ENCODE assay signal across 15 cellular contexts in the genomic region with DNA sequence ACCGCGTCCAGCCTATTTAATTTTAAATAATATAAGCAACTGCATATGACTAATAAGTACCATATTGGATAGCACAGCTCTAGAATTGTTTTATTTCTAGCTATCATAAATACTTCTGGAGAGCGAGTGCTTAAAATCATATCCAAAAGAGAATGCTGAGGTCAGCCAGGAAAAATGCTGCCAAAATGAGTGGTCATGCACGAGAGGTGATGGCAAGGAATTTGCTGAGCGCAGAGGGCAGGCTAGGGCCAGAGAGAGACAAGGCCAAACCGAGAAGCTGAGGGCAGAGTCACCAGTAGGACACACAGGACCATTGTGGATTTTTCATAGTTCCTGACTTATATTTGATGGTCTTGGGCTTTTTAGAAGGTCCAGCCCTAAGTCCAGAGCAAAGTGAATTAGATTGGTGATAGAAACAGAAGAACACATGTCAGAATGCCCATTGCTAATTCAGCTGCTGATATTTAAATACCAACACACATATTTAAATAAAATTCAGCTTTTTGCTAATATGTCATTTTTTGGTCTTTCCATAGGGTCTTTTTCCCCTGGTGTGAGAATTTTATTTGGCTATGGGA. TPM values are rescaled to one million over a fixed set of nuclear protein-coding genes. Genes with fewer than 3 reads are reported as not detected.
DNase-seq lines count a peak whose midpoint lies in the region; ATAC-seq and TF ChIP-seq lines count a peak whose summit lies in the region.
"Had no signal": no experiment of that assay in that cellular context is flagged by ENCODE, and none has a peak within 500 bp of the region (broad histone marks: within the 10 kb centered on the region; RNA-seq: fewer than 3 reads in every experiment).

No MANE protein-coding gene starts in this region.

- H3K14ac ChIP-seq in IMR-90 (replicated peaks; ENCODE audit: low read depth, low read length): no peak overlapping the region

- no peak overlapping the region for H4K5ac ChIP-seq in IMR-90 (ENCODE audit: low read depth, low read length)

- H3K36me3 ChIP-seq in IMR-90 (ENCODE audit: control insufficient read depth, insufficient read depth, low read length) (no peaks in the 10 kb centered on the region), ectodermal cell (ENCODE audit: control insufficient read depth, insufficient read depth, low read length) (no peaks in the 10 kb centered on the region), thyroid gland (no peaks in the 10 kb centered on the region)
- H3K36me3 ChIP-seq: BLaER1 had no signal

- H3K4me3 ChIP-seq in IMR-90 (ENCODE audit: insufficient read depth, low read depth, low read length): no peak overlapping the region
- no peak overlapping the region for H3K4me3 ChIP-seq in ectodermal cell (ENCODE audit: insufficient read depth, low read depth, low read length)
- no peak overlapping the region for H3K4me3 ChIP-seq in thyroid gland (replicated peaks in 1 of 3)
- H3K4me3 ChIP-seq: BLaER1, GM12878 had no signal

- no peak overlapping the region for H2BK15ac ChIP-seq in IMR-90 (ENCODE audit: low read depth, low read length)

- no peak for TF ChIP-seq POLR2A in IMR-90 (IDR thresholded peaks at IDR 0.05; ENCODE audit: low read depth, low read length)
- peak in 1 of 2 donors; percentile 23 for TF ChIP-seq POLR2A in thyroid gland (IDR thresholded peaks at IDR 0.05)

- H2AK9ac ChIP-seq in IMR-90 (replicated peaks; ENCODE audit: low read depth, low read length, poor library complexity): no peak overlapping the region

- no peak overlapping the region for H2BK20ac ChIP-seq in IMR-90 (ENCODE audit: low read depth, low read length)

- TF ChIP-seq RAD21 in IMR-90 (IDR thresholded peaks at IDR 0.05; ENCODE audit: low read length): no peak

- H2BK5ac ChIP-seq in IMR-90 (ENCODE audit: low read depth, low read length, poor library complexity, severe bottlenecking): no peak overlapping the region

- H3K27me3 ChIP-seq in IMR-90 (ENCODE audit: control insufficient read depth, insufficient read depth, low read length) (peaks cover 2% of the 10 kb centered on the region; the same call in 1 of the 2 replicates), ectodermal cell (ENCODE audit: control insufficient read depth, insufficient read depth, low read length, poor library complexity, severe bottlenecking) (no peaks in the 10 kb centered on the region), layer of hippocampus (ENCODE audit: control insufficient read depth, insufficient read depth, low read length) (no peaks in the 10 kb centered on the region), thyroid gland (no peaks in the 10 kb centered on the region)
- H3K27me3 ChIP-seq: BLaER1 had no signal

- H3K18ac ChIP-seq in IMR-90 (ENCODE audit: low read depth, low read length): no peak overlapping the region

- no peak overlapping the region for H3K56ac ChIP-seq in IMR-90 (ENCODE audit: extremely low read depth, insufficient read depth, low read length)

- WGBS in IMR-90 (ENCODE audit: extremely low coverage in 2 of 2, insufficient read length in 1 of 2), 2 experiments: 70% methylated on average over 2 of the region's 6 CpGs; no CpG with 5 or more reads in 1 of the 2 experiments
- WGBS in ectodermal cell, 2 experiments: 75 to 82% methylated on average over 4 to 6 of the region's 6 CpGs
- 42 to 52% methylated on average over 6 of the region's 6 CpGs for WGBS in thyroid gland, 2 donors

- H4K8ac ChIP-seq in IMR-90 (ENCODE audit: low read depth in 2 of 2, low read length in 2 of 2): no peak overlapping the region

- no peak overlapping the region for H3K23ac ChIP-seq in IMR-90 (ENCODE audit: low read depth, low read length)

- no peak overlapping the region for H4K91ac ChIP-seq in IMR-90 (ENCODE audit: insufficient read depth, low read depth, low read length)

- no peaks in the 10 kb centered on the region for H3K79me1 ChIP-seq in IMR-90 (ENCODE audit: low read depth in 1 of 2, low read length in 2 of 2)

- no peak overlapping the region for H2AK5ac ChIP-seq in IMR-90 (ENCODE audit: low read depth, low read length)

- no TSS peak for BruUV-seq in IMR-90 (replicated peaks; lab: Mats Ljungman, UMichigan)

- no peak overlapping the region for H3K9ac ChIP-seq in IMR-90 (ENCODE audit: low read depth, low read length)
- H3K9ac ChIP-seq: BLaER1 had no signal

- peak overlapping the region; percentile 47 for H2AFZ ChIP-seq in IMR-90 (replicated peaks; ENCODE audit: low read length, poor library complexity)

- POLR2A ChIA-PET in IMR-90 (lab: Charles Lee; ENCODE audit: unreplicated experiment): no interaction called here

- intact Hi-C loops in IMR-90 (cut with micrococcal nuclease): no loop called here
- intact Hi-C loops in thyroid gland (cut with DNase I): no loop called here
- intact Hi-C loops in posterior cingulate gyrus (cut with DNase I): no loop called here

- no peaks in the 10 kb centered on the region; the same call in 1 of the 2 replicates for H3K9me1 ChIP-seq in IMR-90 (ENCODE audit: insufficient read depth, low read length)

- peaks cover 3% of the 10 kb centered on the region; the same call in 1 of the 2 replicates for H3K4me1 ChIP-seq in IMR-90 (ENCODE audit: control insufficient read depth, insufficient read depth, low read length)
- H3K4me1 ChIP-seq in ectodermal cell (ENCODE audit: control insufficient read depth, insufficient read depth, low read length): peaks cover 37% of the 10 kb centered on the region
- peaks cover 0 to 7% of the 10 kb centered on the region in 2 donors for H3K4me1 ChIP-seq in thyroid gland

- dilution Hi-C loops in IMR-90 (cut with HindIII; ENCODE audit: low sequenced_read_pairs, unreplicated experiment): no loop called here

- H2BK120ac ChIP-seq in IMR-90 (ENCODE audit: low read depth, low read length): no peak overlapping the region

- H3K27ac ChIP-seq in IMR-90 (ENCODE audit: insufficient read depth, low read length) (no peak overlapping the region), ectodermal cell (ENCODE audit: insufficient read depth, low read depth, low read length, poor library complexity, severe bottlenecking) (peak overlapping the region; percentile 93), layer of hippocampus (ENCODE audit: low read depth, low read length) (peak overlapping the region; percentile 54), thyroid gland (peak overlapping the region in 1 of 3 donors; percentile 55)
- H3K27ac ChIP-seq: BLaER1 had no signal

- peak; percentile 27 for DNase-seq in IMR-90
- peak; percentile 76 to 85 for DNase-seq in thyroid gland
- DNase-seq in posterior cingulate gyrus: no peak
- DNase-seq: activated CD4-positive, alpha-beta T cell treated with anti-CD3 and anti-CD28 coated beads for 4 hours; activated CD8-positive, alpha-beta memory T cell treated with anti-CD3 and anti-CD28 coated beads, Interleukin-2, amount 10 ng/mL, durations not matched to agents 7 days and 5 days; GF-D8; NCI-H1694; NCI-H2227 treated with DMSO at 0.1 percent for 48 hours; stimulated activated CD4-positive, alpha-beta T cell treated with anti-CD3 and anti-CD28 coated beads, Interleukin-2, amount 100 ng/mL, for 48 hours had no signal

- H3K4me2 ChIP-seq in IMR-90 (ENCODE audit: low read depth, low read length): no peak overlapping the region
- H3K4me2 ChIP-seq: BLaER1 had no signal

- no peaks in the 10 kb centered on the region for H4K20me1 ChIP-seq in IMR-90 (ENCODE audit: insufficient read depth, low read length)
- H4K20me1 ChIP-seq: BLaER1 had no signal

- TF ChIP-seq CTCF in IMR-90 (conservative IDR thresholded peaks at IDR 0.05; ENCODE audit: low read depth, low read length) (no peak), thyroid gland (IDR thresholded peaks at IDR 0.05) (peak in 1 of 6 experiments; percentile 18)

- no peaks in the 10 kb centered on the region for H3K9me3 ChIP-seq in IMR-90 (ENCODE audit: control insufficient read depth, insufficient read depth, low read length)
- no peaks in the 10 kb centered on the region for H3K9me3 ChIP-seq in ectodermal cell (ENCODE audit: control insufficient read depth, low read length)
- no peaks in the 10 kb centered on the region for H3K9me3 ChIP-seq in thyroid gland
- H3K9me3 ChIP-seq: BLaER1 had no signal

- peak; percentile 53 for ATAC-seq in IMR-90 (ENCODE audit: low read depth)
- ATAC-seq in GM18520 (IDR thresholded peaks at IDR 0.05; ENCODE audit: unreplicated experiment): no peak
- no peak for ATAC-seq in SK-N-SH treated with all-trans-retinoic acid at 6 μM for 48 hours
- ATAC-seq: activated CD8-positive, alpha-beta memory T cell treated with anti-CD3 and anti-CD28 coated beads, Interleukin-2, amount 10 ng/mL, durations not matched to agents 7 days and 5 days; GM12878 had no signal

- in situ Hi-C loops in IMR-90 (cut with MboI; ENCODE audit: low sequenced_read_pairs): no loop called here

- CTCF ChIA-PET in IMR-90 (lab: Yijun Ruan, JAX): no interaction called here

- no peak overlapping the region for H3K4ac ChIP-seq in IMR-90 (ENCODE audit: low read depth, low read length)

TF ChIP-seq in IMR-90, 13 proteins besides CTCF, POLR2A, EP300 and RAD21:
- TF ChIP-seq CHD1 (IDR thresholded peaks at IDR 0.05; ENCODE audit: low read depth, low read length) (no peak), BHLHE40 (IDR thresholded peaks at IDR 0.05; ENCODE audit: low read depth, low read length) (peak; percentile 35; the same call in 1 of the 2 replicates)

TF ChIP-seq in SK-N-SH treated with all-trans-retinoic acid at 6 μM for 48 hours, 23 proteins besides CTCF, POLR2A, EP300 and RAD21 (continues in another document):
- TF ChIP-seq ESRRG (CRISPR knock-in tag; IDR thresholded peaks at IDR 0.05) (no peak), GLIS3 (CRISPR knock-in tag; IDR thresholded peaks at IDR 0.05) (no peak)
- TF ChIP-seq, protein P1, sequence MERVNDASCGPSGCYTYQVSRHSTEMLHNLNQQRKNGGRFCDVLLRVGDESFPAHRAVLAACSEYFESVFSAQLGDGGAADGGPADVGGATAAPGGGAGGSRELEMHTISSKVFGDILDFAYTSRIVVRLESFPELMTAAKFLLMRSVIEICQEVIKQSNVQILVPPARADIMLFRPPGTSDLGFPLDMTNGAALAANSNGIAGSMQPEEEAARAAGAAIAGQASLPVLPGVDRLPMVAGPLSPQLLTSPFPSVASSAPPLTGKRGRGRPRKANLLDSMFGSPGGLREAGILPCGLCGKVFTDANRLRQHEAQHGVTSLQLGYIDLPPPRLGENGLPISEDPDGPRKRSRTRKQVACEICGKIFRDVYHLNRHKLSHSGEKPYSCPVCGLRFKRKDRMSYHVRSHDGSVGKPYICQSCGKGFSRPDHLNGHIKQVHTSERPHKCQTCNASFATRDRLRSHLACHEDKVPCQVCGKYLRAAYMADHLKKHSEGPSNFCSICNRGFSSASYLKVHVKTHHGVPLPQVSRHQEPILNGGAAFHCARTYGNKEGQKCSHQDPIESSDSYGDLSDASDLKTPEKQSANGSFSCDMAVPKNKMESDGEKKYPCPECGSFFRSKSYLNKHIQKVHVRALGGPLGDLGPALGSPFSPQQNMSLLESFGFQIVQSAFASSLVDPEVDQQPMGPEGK (CRISPR knock-in tag; IDR thresholded peaks at IDR 0.05; ENCODE audit: borderline replicate concordance): no peak

RNA-seq across cellular contexts. Expression of a gene that starts 33.6 kb away (rescaled TPM):
- total RNA-seq in IMR-90 (2012; rRNA removed): 19.9 and 30.3 TPM in 2 replicates
- polyA plus RNA-seq in IMR-90 (2012; rRNA removed): 14.3 and 16.0 TPM in 2 replicates
- 5.7 and 6.5 TPM in 2 replicates for polyA plus RNA-seq in IMR-90 (2012; cell fraction: cytosol; rRNA removed)
- 3.5 and 7.6 TPM in 2 replicates for polyA plus RNA-seq in IMR-90 (2012; cell fraction: nucleus; rRNA removed; ENCODE audit: low replicate concordance)
- 24.2 TPM for polyA plus RNA-seq in ectodermal cell (2013, experiment 1 of 4)
- polyA plus RNA-seq in ectodermal cell (2013, experiment 2 of 4): 21.3 TPM
- polyA plus RNA-seq in ectodermal cell (2013, experiment 3 of 4): 20.6 TPM
- polyA plus RNA-seq in ectodermal cell (2013, experiment 4 of 4): 24.3 TPM
- 10 to 100 TPM; 59.0 to 79.0 (median 65.1) TPM for total RNA-seq in thyroid gland

Comparison
In these comparisons a context has a peak if more than half of its experiments do, and no peak if none do; other contexts are left out.
1. DNase-seq: peak in IMR-90 (single experiment) and thyroid gland (2 of 2); none in posterior cingulate gyrus (0 of 10).